ENCODE assay signal across 15 cellular contexts in the genomic region with DNA sequence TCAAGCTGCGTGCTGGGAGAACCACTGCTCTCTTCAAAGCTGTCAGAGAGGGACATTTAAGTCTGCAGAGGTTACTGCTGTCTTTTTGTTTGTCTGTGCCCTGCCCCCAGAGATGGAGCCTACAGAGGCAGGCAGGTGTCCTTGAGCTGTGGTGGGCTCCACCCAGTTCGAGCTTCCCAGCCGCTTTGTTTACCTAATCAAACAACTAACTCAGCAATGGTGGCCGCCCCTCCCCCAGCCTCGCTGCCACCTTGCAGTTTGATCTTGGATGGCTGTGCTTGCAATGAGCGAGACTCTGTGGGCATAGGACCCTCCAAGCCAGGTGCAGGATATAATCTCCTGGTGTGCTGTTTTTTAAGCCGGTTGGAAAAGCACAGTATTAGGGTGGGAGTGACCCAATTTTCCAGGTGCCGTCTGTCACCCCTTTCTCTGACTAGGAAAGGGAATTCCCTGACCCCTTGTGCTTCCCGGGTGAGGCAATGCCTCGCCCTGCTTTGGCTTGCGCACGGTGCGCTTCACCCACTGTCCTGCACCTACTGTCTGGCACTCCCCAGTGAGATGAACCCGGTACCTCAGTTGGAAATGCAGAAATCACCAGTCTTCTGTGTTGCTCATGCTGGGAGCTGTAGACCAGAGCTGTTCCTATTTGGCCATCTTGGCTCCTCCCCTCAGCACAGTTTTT. TPM values are rescaled to one million over a fixed set of nuclear protein-coding genes. Genes with fewer than 3 reads are reported as not detected.
"Had no signal": no experiment of that assay in that cellular context is flagged by ENCODE, and none has a peak within 500 bp of the region (broad histone marks: within the 10 kb centered on the region; RNA-seq: fewer than 3 reads in every experiment).

No MANE protein-coding gene starts in this region.

RNA-seq across cellular contexts. Expression of a gene that starts 6.5 kb away (rescaled TPM):
- total RNA-seq: cerebellum, colonic mucosa, dermis microvascular lymphatic vessel endothelial cell, esophagus squamous epithelium, glomerular endothelial cell, left colon, left lung, left ventricle myocardium superior, lower lobe of right lung, lung microvascular endothelial cell, mesenteric fat pad, mucosa of descending colon, myocyte had no signal
- polyA plus RNA-seq: heart right ventricle, keratinocyte had no signal
